ENCODE assay signal across 9 cellular contexts in genomic region chr17:58328195-58329034, GRCh38. TPM values are rescaled to one million over a fixed set of nuclear protein-coding genes. Genes with fewer than 3 reads are reported as not detected.
DNase-seq lines count a peak whose midpoint lies in the region; ATAC-seq, FAIRE-seq and TF ChIP-seq lines count a peak whose summit lies in the region.
"Had no signal": no experiment of that assay in that cellular context is flagged by ENCODE, and none has a peak within 500 bp of the region (broad histone marks: within the 10 kb centered on the region; RNA-seq: fewer than 3 reads in every experiment).

TSPOAP1 (minus strand) TSS chr17:58328795; CDS start chr17:58327920, 875 bp downstream.

- peaks cover 0 to 3% of the 10 kb centered on the region in 2 donors for H3K4me1 ChIP-seq in small intestine (ENCODE audit: control insufficient read depth in 2 of 2, insufficient read depth in 1 of 2, low read depth in 1 of 2, low read length in 1 of 2)

- no peaks in the 10 kb centered on the region for H3K9me3 ChIP-seq in small intestine (ENCODE audit: control insufficient read depth, low read depth)

- H3K27me3 ChIP-seq in small intestine (ENCODE audit: control insufficient read depth in 2 of 2, insufficient read depth in 2 of 2, low read length in 2 of 2) = peaks cover 0 to 2% of the 10 kb centered on the region in 2 donors

- H3K27ac Mint-ChIP-seq in glutamatergic neuron (ENCODE audit: unreplicated experiment) (peak within 1 kb of the TSS; percentile 98), osteocyte (ENCODE audit: unreplicated experiment) (no peak within 1 kb of the TSS)

- peaks cover 21% of the 10 kb centered on the region for H3K27me3 Mint-ChIP-seq in glutamatergic neuron (ENCODE audit: unreplicated experiment)
- H3K27me3 Mint-ChIP-seq in osteocyte (ENCODE audit: unreplicated experiment) = peaks cover 10% of the 10 kb centered on the region

- H3K36me3 ChIP-seq in small intestine (ENCODE audit: control insufficient read depth in 2 of 2, insufficient read depth in 2 of 2, low read length in 2 of 2) = no peaks in the 10 kb centered on the region

- 35 to 59% (median 45%) methylated on average over 22 to 23 of the region's 23 CpGs for WGBS in small intestine, 3 donors

- peaks cover 43% of the 10 kb centered on the region for H3K4me1 Mint-ChIP-seq in glutamatergic neuron (ENCODE audit: low read depth, unreplicated experiment)
- no peaks in the 10 kb centered on the region for H3K4me1 Mint-ChIP-seq in osteocyte (ENCODE audit: unreplicated experiment)

- H3K4me3 ChIP-seq in small intestine (ENCODE audit: low read depth in 1 of 2, low read length in 2 of 2) = peak within 1 kb of the TSS in 1 of 2 donors; percentile 31

- DNase-seq in KBM-7 (peak; percentile 98), glutamatergic neuron (peak; percentile 85), small intestine (no peak), osteocyte (ENCODE audit: extremely low spot score, unreplicated experiment) (no peak), NCI-H1694 treated with DMSO at 0.1 percent for 48 hours (lab: John Stamatoyannopoulos, UW) (no peak), dermis blood vessel endothelial cell (no peak)
- DNase-seq in activated CD8-positive, alpha-beta memory T cell treated with anti-CD3 and anti-CD28 coated beads for 24 hours = peak; percentile 97

- peak within 1 kb of the TSS; percentile 88 for H3K4me3 Mint-ChIP-seq in glutamatergic neuron (ENCODE audit: unreplicated experiment)
- no peak within 1 kb of the TSS for H3K4me3 Mint-ChIP-seq in osteocyte (ENCODE audit: unreplicated experiment)

- in situ Hi-C loops in KBM-7 (cut with MboI; ENCODE audit: low pct_unique_long_range_greater_than_20kb, low sequenced_read_pairs) = no loop called here

- ATAC-seq in GM18909 (IDR thresholded peaks at IDR 0.05; ENCODE audit: poor library complexity, unreplicated experiment) = peak; percentile 2
- ATAC-seq: Panc1 had no signal

- H3K27ac ChIP-seq in small intestine (ENCODE audit: low read depth in 1 of 2, low read length in 1 of 2) = peak within 1 kb of the TSS; percentile 45 to 50

- peaks cover 11% of the 10 kb centered on the region for H3K9me3 Mint-ChIP-seq in glutamatergic neuron (ENCODE audit: unreplicated experiment)
- H3K9me3 Mint-ChIP-seq in osteocyte (ENCODE audit: unreplicated experiment) = no peaks in the 10 kb centered on the region

- H3K36me3 Mint-ChIP-seq in glutamatergic neuron (ENCODE audit: unreplicated experiment) (no peaks in the 10 kb centered on the region), osteocyte (ENCODE audit: unreplicated experiment) (no peaks in the 10 kb centered on the region)

- TF ChIP-seq CTCF in glutamatergic neuron (IDR thresholded peaks at IDR 0.05; ENCODE audit: partially characterized antibody, unreplicated experiment) = no peak
- no peak for TF ChIP-seq CTCF in osteocyte (IDR thresholded peaks at IDR 0.05)

- no peak for FAIRE-seq in small intestine (lab: Jason Lieb, UNC)

RNA-seq across cellular contexts. Expression of gene TSPOAP1, which starts in this region (rescaled TPM):
- total RNA-seq in glutamatergic neuron (ENCODE audit: unreplicated experiment) = 39.7 TPM
- polyA plus RNA-seq in small intestine = 1 to 10 TPM in 2 of 3 donors, under 1 TPM in 1; 0.89 to 3.1 (median 2.2) TPM
- total RNA-seq in osteocyte = 0.05 TPM in 1 of 2 replicates, not detected in the other
- total RNA-seq in dermis blood vessel endothelial cell = under 0.01 and 0.14 TPM in 2 replicates

Comparison
In these comparisons a context has a peak if more than half of its experiments do, and no peak if none do; other contexts are left out.
1. RNA of gene TSPOAP1 (total RNA-seq): 39.7 TPM in glutamatergic neuron (single experiment); 0.05 TPM in osteocyte and under 0.01 to 0.14 TPM in dermis blood vessel endothelial cell; every median in the first group is over 10 times any median in the second.
2. DNase-seq: peak in KBM-7 (single experiment), activated CD8-positive, alpha-beta memory T cell treated with anti-CD3 and anti-CD28 coated beads for 24 hours (single experiment) and glutamatergic neuron (single experiment); none in small intestine (single experiment), osteocyte (single experiment), NCI-H1694 treated with DMSO at 0.1 percent for 48 hours (single experiment) and dermis blood vessel endothelial cell (single experiment).